21 cellular contexts compared by ENCODE assay signal in genomic region chr12:41254004-41254403, GRCh38.
"Had no signal": no experiment of that assay in that cellular context is flagged by ENCODE, and none has a peak within 500 bp of the region (broad histone marks: within the 10 kb centered on the region; RNA-seq: fewer than 3 reads in every experiment).

No MANE protein-coding gene starts in this region.

- H3K9me3 ChIP-seq: esophagus muscularis mucosa, gastrocnemius medialis, heart right ventricle, left lung, lower lobe of right lung, mucosa of descending colon had no signal

- H3K4me1 Mint-ChIP-seq: mesothelial cell of epicardium had no signal

- H3K36me3 ChIP-seq: esophagus muscularis mucosa, gastrocnemius medialis, heart right ventricle, left lung, lower lobe of right lung had no signal

- H3K4me3 Mint-ChIP-seq: mesothelial cell of epicardium had no signal

- H3K4me3 ChIP-seq: coronary artery, dorsolateral prefrontal cortex, esophagus muscularis mucosa, gastrocnemius medialis, heart right ventricle, left lung, lower lobe of right lung, mucosa of descending colon had no signal

- H3K27ac ChIP-seq: coronary artery, dorsolateral prefrontal cortex, esophagus muscularis mucosa, foreskin keratinocyte, gastrocnemius medialis, heart right ventricle, left lung, lower lobe of right lung had no signal

- H3K4me1 ChIP-seq: foreskin keratinocyte, gastrocnemius medialis, heart right ventricle, left lung, lower lobe of right lung had no signal

- FAIRE-seq: colon, endothelial cell of umbilical vein, islet of Langerhans had no signal

- DNase-seq: dermis blood vessel endothelial cell; dorsolateral prefrontal cortex; effector CD4-positive, alpha-beta T cell; effector memory CD4-positive, alpha-beta T cell; gastrocnemius medialis; glutamatergic neuron; head of caudate nucleus; heart right ventricle; hippocampal formation; left cardiac atrium; left lung; left ventricle myocardium superior; lower lobe of right lung; mucosa of descending colon had no signal

- H3K27ac Mint-ChIP-seq: mesothelial cell of epicardium had no signal

- H3K36me3 Mint-ChIP-seq: mesothelial cell of epicardium had no signal

- ATAC-seq: gastrocnemius medialis, heart right ventricle, left cardiac atrium, left lung, left ventricle myocardium superior, lower lobe of right lung, mucosa of descending colon had no signal

- H3K27me3 ChIP-seq: dorsolateral prefrontal cortex, esophagus muscularis mucosa, gastrocnemius medialis, heart right ventricle, left lung had no signal
